8 cellular contexts compared by ENCODE assay signal in genomic region chr16:58249780-58250478, GRCh38. TPM values are rescaled to one million over a fixed set of nuclear protein-coding genes. Genes with fewer than 3 reads are reported as not detected.
DNase-seq lines count a peak whose midpoint lies in the region; ATAC-seq, FAIRE-seq and TF ChIP-seq lines count a peak whose summit lies in the region.

No MANE protein-coding gene starts in this region.

- peak overlapping the region; percentile 78 for H3K4me3 ChIP-seq in HUES48 (ENCODE audit: low read depth, low read length)

- peak overlapping the region; percentile 84 for H3K4me3 Mint-ChIP-seq in activated T-helper 17 cell treated with anti-CD3 and anti-CD28 coated beads, Interleukin-2, amount 50 U/mL, for 72 hours
- peak overlapping the region; percentile 93 for H3K4me3 Mint-ChIP-seq in neural crest cell
- H3K4me3 Mint-ChIP-seq in stimulated activated naive CD8-positive, alpha-beta T cell treated with anti-CD3 and anti-CD28 coated beads, Interleukin-15, amount 100 ng/mL, for 72 hours = peak overlapping the region; percentile 91 to 96

- H3K4me1 Mint-ChIP-seq in activated T-helper 17 cell treated with anti-CD3 and anti-CD28 coated beads, Interleukin-2, amount 50 U/mL, for 72 hours = no peaks in the 10 kb centered on the region
- H3K4me1 Mint-ChIP-seq in neural crest cell = peaks cover 13% of the 10 kb centered on the region
- peaks cover 17% of the 10 kb centered on the region for H3K4me1 Mint-ChIP-seq in stimulated activated naive CD8-positive, alpha-beta T cell treated with anti-CD3 and anti-CD28 coated beads, Interleukin-15, amount 100 ng/mL, for 72 hours

- H3K27me3 ChIP-seq in HUES48 (ENCODE audit: control insufficient read depth, insufficient read depth, low read length) = no peaks in the 10 kb centered on the region

- H3K27me3 Mint-ChIP-seq in activated T-helper 17 cell treated with anti-CD3 and anti-CD28 coated beads, Interleukin-2, amount 50 U/mL, for 72 hours = no peaks in the 10 kb centered on the region
- peaks cover 28% of the 10 kb centered on the region for H3K27me3 Mint-ChIP-seq in neural crest cell (ENCODE audit: low read depth)
- peaks cover 2% of the 10 kb centered on the region for H3K27me3 Mint-ChIP-seq in stimulated activated naive CD8-positive, alpha-beta T cell treated with anti-CD3 and anti-CD28 coated beads, Interleukin-15, amount 100 ng/mL, for 72 hours

- no peaks in the 10 kb centered on the region for H3K4me1 ChIP-seq in HUES48 (ENCODE audit: control insufficient read depth, insufficient read depth, low read length)

- H3K27ac Mint-ChIP-seq in activated T-helper 17 cell treated with anti-CD3 and anti-CD28 coated beads, Interleukin-2, amount 50 U/mL, for 72 hours = peak overlapping the region; percentile 72
- H3K27ac Mint-ChIP-seq in neural crest cell (ENCODE audit: unreplicated experiment) = peak overlapping the region; percentile 92
- H3K27ac Mint-ChIP-seq in stimulated activated naive CD8-positive, alpha-beta T cell treated with anti-CD3 and anti-CD28 coated beads, Interleukin-15, amount 100 ng/mL, for 72 hours = peak overlapping the region; percentile 88 to 96

- no peaks in the 10 kb centered on the region for H3K9me3 ChIP-seq in HUES48 (ENCODE audit: control insufficient read depth, insufficient read depth, low read length)

- no peaks in the 10 kb centered on the region for H3K9me3 Mint-ChIP-seq in activated T-helper 17 cell treated with anti-CD3 and anti-CD28 coated beads, Interleukin-2, amount 50 U/mL, for 72 hours
- no peaks in the 10 kb centered on the region for H3K9me3 Mint-ChIP-seq in neural crest cell
- H3K9me3 Mint-ChIP-seq in stimulated activated naive CD8-positive, alpha-beta T cell treated with anti-CD3 and anti-CD28 coated beads, Interleukin-15, amount 100 ng/mL, for 72 hours = no peaks in the 10 kb centered on the region

- FAIRE-seq in RCC 7860 (lab: Jason Lieb, UNC) = no peak

- H3K36me3 Mint-ChIP-seq in activated T-helper 17 cell treated with anti-CD3 and anti-CD28 coated beads, Interleukin-2, amount 50 U/mL, for 72 hours (ENCODE audit: low read depth) = no peaks in the 10 kb centered on the region
- no peaks in the 10 kb centered on the region for H3K36me3 Mint-ChIP-seq in neural crest cell (ENCODE audit: low read depth)

- H3K9ac ChIP-seq in HUES48 (ENCODE audit: low read depth, low read length) = peak overlapping the region; percentile 78

- peak; percentile 70 for DNase-seq in DMS153 treated with DMSO at 0.1 percent for 48 hours (lab: John Stamatoyannopoulos, UW; ENCODE audit: unreplicated experiment)
- DNase-seq in RCC 7860 (ENCODE audit: low spot score) = peak; percentile 74
- DNase-seq in fibroblast of the conjunctiva (ENCODE audit: low read depth) = peak; percentile 53
- peak; percentile 74 for DNase-seq in neural crest cell (ENCODE audit: low read depth, low spot score)
- peak; percentile 87 to 89 for DNase-seq in stimulated activated naive CD8-positive, alpha-beta T cell treated with anti-CD3 and anti-CD28 coated beads, Interleukin-15, amount 100 ng/mL, for 72 hours

- TF ChIP-seq CTCF in neural crest cell (conservative IDR thresholded peaks at IDR 0.05) = no peak

- peak overlapping the region; percentile 77 for H3K27ac ChIP-seq in HUES48 (ENCODE audit: low read depth, low read length)

- ATAC-seq in GM21447 (IDR thresholded peaks at IDR 0.05; ENCODE audit: unreplicated experiment) = peak; percentile 78
- peak; percentile 99 for ATAC-seq in activated T-helper 17 cell treated with anti-CD3 and anti-CD28 coated beads, Interleukin-2, amount 50 U/mL, for 72 hours (replicated peaks)
- peak; percentile 98 for ATAC-seq in stimulated activated naive CD8-positive, alpha-beta T cell treated with anti-CD3 and anti-CD28 coated beads, Interleukin-15, amount 100 ng/mL, for 72 hours

- H3K36me3 ChIP-seq in HUES48 (ENCODE audit: control insufficient read depth, insufficient read depth, low read length) = no peaks in the 10 kb centered on the region

RNA-seq across cellular contexts. Expression of gene PRSS54, which starts 44.9 kb away (rescaled TPM):
- not detected for total RNA-seq in activated T-helper 17 cell treated with anti-CD3 and anti-CD28 coated beads, Interleukin-2, amount 50 U/mL, for 72 hours
- total RNA-seq in neural crest cell = not detected in 2 replicates

RNA-seq across cellular contexts. Expression of gene CSNK2A2, which starts 52.0 kb away (rescaled TPM):
- total RNA-seq in activated T-helper 17 cell treated with anti-CD3 and anti-CD28 coated beads, Interleukin-2, amount 50 U/mL, for 72 hours = 10 to 100 TPM; 54.0 to 78.7 TPM
- 116 and 118 TPM in 2 replicates for total RNA-seq in neural crest cell

Comparison
In these comparisons a context has a peak if more than half of its experiments do, and no peak if none do; other contexts are left out.
1. Peak in every context shown above with its lines: DNase-seq, ATAC-seq, H3K4me3 ChIP-seq and H3K27ac ChIP-seq.